Comparison of ENCODE assay signal across 19 cellular contexts in the genomic region with DNA sequence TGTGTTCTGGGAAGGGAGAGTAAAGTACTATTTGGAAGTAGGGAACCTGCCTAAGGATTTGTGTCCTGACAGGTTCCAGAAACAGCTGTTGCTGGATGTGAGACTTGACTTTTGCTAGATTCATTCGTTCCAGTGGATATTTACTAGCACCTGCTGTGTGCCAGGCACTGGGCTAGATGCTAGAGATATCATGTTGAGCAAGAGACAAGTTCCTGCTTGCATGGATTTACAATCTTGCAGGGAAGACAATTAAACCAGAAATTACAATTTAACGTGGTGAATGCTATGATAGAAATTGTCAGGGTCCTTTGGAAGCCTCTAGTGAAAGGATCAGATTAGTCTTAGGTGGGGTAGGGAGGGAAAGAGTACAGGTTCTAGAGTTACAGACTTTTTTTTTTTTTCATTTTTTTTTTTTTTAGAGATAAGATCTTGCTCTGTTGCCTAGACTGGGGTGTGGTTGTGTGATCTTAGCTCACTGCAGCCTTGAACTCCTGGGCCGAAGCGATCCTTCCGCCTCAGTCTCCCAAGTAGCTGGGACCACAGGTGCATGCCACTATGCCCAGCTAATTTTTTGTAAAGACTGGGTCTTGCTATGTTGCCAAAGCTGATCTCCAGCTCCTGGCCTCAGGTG. TPM values are rescaled to one million over a fixed set of nuclear protein-coding genes. Genes with fewer than 3 reads are reported as not detected.
DNase-seq lines count a peak whose midpoint lies in the region; ATAC-seq and TF ChIP-seq lines count a peak whose summit lies in the region.
"Had no signal": no experiment of that assay in that cellular context is flagged by ENCODE, and none has a peak within 500 bp of the region (broad histone marks: within the 10 kb centered on the region; RNA-seq: fewer than 3 reads in every experiment).

No MANE protein-coding gene starts in this region.

- H2AFZ ChIP-seq in HCT116 (ENCODE audit: low read depth, low read length, poor library complexity, severe bottlenecking): no peak overlapping the region

- H3K4me3 ChIP-seq in HCT116 (replicated peaks in 1 of 2; ENCODE audit: low read depth in 1 of 2, low read length in 2 of 2): no peak overlapping the region
- H3K4me3 ChIP-seq: ascending aorta, testis had no signal

- no peaks in the 10 kb centered on the region for H3K27me3 ChIP-seq in HCT116 (ENCODE audit: insufficient read depth, low read length)
- H3K27me3 ChIP-seq: ascending aorta, testis had no signal

- H3K36me3 ChIP-seq in HCT116 (ENCODE audit: control insufficient read depth in 1 of 2, insufficient read depth in 2 of 2, low read length in 2 of 2): no peaks in the 10 kb centered on the region; a peak in 1 of 4 replicates
- H3K36me3 ChIP-seq: ascending aorta had no signal

- BruUV-seq in HCT116 (replicated peaks; lab: Mats Ljungman, UMichigan): no TSS peak

- DNase-seq in HCT116 (ENCODE audit: low read depth, low spot score) (no peak), SK-N-DZ (ENCODE audit: low spot score) (peak; percentile 6), left colon (peak in 1 of 2 donors; percentile 18), NCI-H1436 (lab: John Stamatoyannopoulos, UW) (no peak)
- DNase-seq: activated CD4-positive, alpha-beta memory T cell treated with anti-CD3 and anti-CD28 coated beads for 36 hours; activated naive CD4-positive, alpha-beta T cell treated with anti-CD3 and anti-CD28 coated beads for 36 hours; activated T-cell treated with anti-CD3 and anti-CD28 coated beads, Interleukin-2, amount 50 U/mL, for 24 hours; Caco-2; effector memory CD8-positive, alpha-beta T cell; head of caudate nucleus; MM.1S; NCI-H187 treated with DMSO at 0.1 percent for 48 hours; retina; stimulated activated CD4-positive, alpha-beta T cell treated with anti-CD3 and anti-CD28 coated beads, Interleukin-15, amount 100 ng/mL, for 24 hours; testis had no signal

- no peak overlapping the region for H3K9ac ChIP-seq in HCT116 (ENCODE audit: low read length)

- 0 out of 2 replicates have a peak overlapping the region, but pooled peaks have one; percentile 0 for H3K4me2 ChIP-seq in HCT116 (ENCODE audit: low read length)

- intact Hi-C loops in HCT116 (cut with micrococcal nuclease): no loop called here
- intact Hi-C loops in left colon (cut with DNase I, micrococcal nuclease): no loop called here

- ATAC-seq in HCT116: no peak; the same call in 1 of the 2 replicates
- peak; percentile 77 for ATAC-seq in left colon
- no peak for ATAC-seq in GM21723 (IDR thresholded peaks at IDR 0.05; ENCODE audit: unreplicated experiment)
- ATAC-seq in HG03108 (IDR thresholded peaks at IDR 0.05; ENCODE audit: unreplicated experiment): no peak
- ATAC-seq: effector memory CD8-positive, alpha-beta T cell had no signal

- H3K79me2 ChIP-seq in HCT116 (ENCODE audit: insufficient read depth, low read length): peaks cover 92% of the 10 kb centered on the region

- no peaks in the 10 kb centered on the region for H3K9me2 ChIP-seq in HCT116 (ENCODE audit: insufficient read depth)

- H3K27ac ChIP-seq in C4-2B: peak overlapping the region; percentile 60
- H3K27ac ChIP-seq in HCT116 (ENCODE audit: low read depth, low read length): peak overlapping the region; percentile 32; the same call in 1 of the 2 replicates
- H3K27ac ChIP-seq: ascending aorta, testis had no signal

- peaks cover 27 to 29% of the 10 kb centered on the region in 2 experiments for H3K4me1 ChIP-seq in HCT116 (ENCODE audit: control insufficient read depth in 1 of 2, insufficient read depth in 2 of 2, low read length in 2 of 2)
- H3K4me1 ChIP-seq: ascending aorta, testis had no signal

- TF ChIP-seq CTCF in C4-2B (conservative IDR thresholded peaks at IDR 0.05) (no peak), HCT116 (IDR thresholded peaks at IDR 0.05 in 2 of 3, conservative IDR thresholded peaks at IDR 0.05 in 1 of 3; ENCODE audit: borderline replicate concordance in 1 of 3, insufficient read depth in 1 of 3, low read depth in 2 of 3, low read length in 2 of 3) (no peak)

- RAD21 ChIA-PET in HCT116 (lab: Charles Lee; ENCODE audit: low non-redundant PET in 1 of 2, low total read pairs in 2 of 2, uncharacterized antibody in 2 of 2, unreplicated experiment in 2 of 2): no interaction called here

- TF ChIP-seq RAD21 in HCT116 (IDR thresholded peaks at IDR 0.05; ENCODE audit: low read depth): no peak

- H4K20me1 ChIP-seq in HCT116 (ENCODE audit: insufficient read depth): peaks cover 3% of the 10 kb centered on the region; the same call in 1 of the 2 replicates

- POLR2A ChIA-PET in HCT116 (lab: Charles Lee): no interaction called here

- H3K9me3 ChIP-seq in HCT116 (ENCODE audit: control insufficient read depth in 1 of 2, insufficient read depth in 1 of 2, low read depth in 1 of 2, low read length in 2 of 2): no peaks in the 10 kb centered on the region
- H3K9me3 ChIP-seq: ascending aorta, Caco-2, testis had no signal

- CTCF ChIA-PET in HCT116 (lab: Charles Lee): no interaction called here

- TF ChIP-seq POLR2A in HCT116 (IDR thresholded peaks at IDR 0.05; ENCODE audit: borderline replicate concordance, extremely low read depth, insufficient read depth, insufficient read length): no peak

TF ChIP-seq in HCT116, 20 proteins besides CTCF, POLR2A, EP300 and RAD21 (continues in another document):
- TF ChIP-seq, protein P1, sequence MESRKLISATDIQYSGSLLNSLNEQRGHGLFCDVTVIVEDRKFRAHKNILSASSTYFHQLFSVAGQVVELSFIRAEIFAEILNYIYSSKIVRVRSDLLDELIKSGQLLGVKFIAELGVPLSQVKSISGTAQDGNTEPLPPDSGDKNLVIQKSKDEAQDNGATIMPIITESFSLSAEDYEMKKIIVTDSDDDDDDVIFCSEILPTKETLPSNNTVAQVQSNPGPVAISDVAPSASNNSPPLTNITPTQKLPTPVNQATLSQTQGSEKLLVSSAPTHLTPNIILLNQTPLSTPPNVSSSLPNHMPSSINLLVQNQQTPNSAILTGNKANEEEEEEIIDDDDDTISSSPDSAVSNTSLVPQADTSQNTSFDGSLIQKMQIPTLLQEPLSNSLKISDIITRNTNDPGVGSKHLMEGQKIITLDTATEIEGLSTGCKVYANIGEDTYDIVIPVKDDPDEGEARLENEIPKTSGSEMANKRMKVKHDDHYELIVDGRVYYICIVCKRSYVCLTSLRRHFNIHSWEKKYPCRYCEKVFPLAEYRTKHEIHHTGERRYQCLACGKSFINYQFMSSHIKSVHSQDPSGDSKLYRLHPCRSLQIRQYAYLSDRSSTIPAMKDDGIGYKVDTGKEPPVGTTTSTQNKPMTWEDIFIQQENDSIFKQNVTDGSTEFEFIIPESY (IDR thresholded peaks at IDR 0.05; ENCODE audit: extremely low read depth, insufficient replicate concordance, low read length): no peak
- TF ChIP-seq POLR2AphosphoS5 (IDR thresholded peaks at IDR 0.05; ENCODE audit: low read depth, low read length): no peak
- TF ChIP-seq ZFX (IDR thresholded peaks at IDR 0.05): no peak
- TF ChIP-seq SP1 (IDR thresholded peaks at IDR 0.05; ENCODE audit: low read depth): no peak
- no peak for TF ChIP-seq ZNF274 (IDR thresholded peaks at IDR 0.05; ENCODE audit: low read depth, low read length)
- TF ChIP-seq SIN3A (IDR thresholded peaks at IDR 0.05; ENCODE audit: low read depth): no peak
- no peak for TF ChIP-seq CEBPB (IDR thresholded peaks at IDR 0.05; ENCODE audit: low read depth)
- no peak for TF ChIP-seq MAX (IDR thresholded peaks at IDR 0.05)
- no peak for TF ChIP-seq ATF3 (IDR thresholded peaks at IDR 0.05)
- TF ChIP-seq SRF (IDR thresholded peaks at IDR 0.05; ENCODE audit: low read depth): no peak
- TF ChIP-seq, protein P2, sequence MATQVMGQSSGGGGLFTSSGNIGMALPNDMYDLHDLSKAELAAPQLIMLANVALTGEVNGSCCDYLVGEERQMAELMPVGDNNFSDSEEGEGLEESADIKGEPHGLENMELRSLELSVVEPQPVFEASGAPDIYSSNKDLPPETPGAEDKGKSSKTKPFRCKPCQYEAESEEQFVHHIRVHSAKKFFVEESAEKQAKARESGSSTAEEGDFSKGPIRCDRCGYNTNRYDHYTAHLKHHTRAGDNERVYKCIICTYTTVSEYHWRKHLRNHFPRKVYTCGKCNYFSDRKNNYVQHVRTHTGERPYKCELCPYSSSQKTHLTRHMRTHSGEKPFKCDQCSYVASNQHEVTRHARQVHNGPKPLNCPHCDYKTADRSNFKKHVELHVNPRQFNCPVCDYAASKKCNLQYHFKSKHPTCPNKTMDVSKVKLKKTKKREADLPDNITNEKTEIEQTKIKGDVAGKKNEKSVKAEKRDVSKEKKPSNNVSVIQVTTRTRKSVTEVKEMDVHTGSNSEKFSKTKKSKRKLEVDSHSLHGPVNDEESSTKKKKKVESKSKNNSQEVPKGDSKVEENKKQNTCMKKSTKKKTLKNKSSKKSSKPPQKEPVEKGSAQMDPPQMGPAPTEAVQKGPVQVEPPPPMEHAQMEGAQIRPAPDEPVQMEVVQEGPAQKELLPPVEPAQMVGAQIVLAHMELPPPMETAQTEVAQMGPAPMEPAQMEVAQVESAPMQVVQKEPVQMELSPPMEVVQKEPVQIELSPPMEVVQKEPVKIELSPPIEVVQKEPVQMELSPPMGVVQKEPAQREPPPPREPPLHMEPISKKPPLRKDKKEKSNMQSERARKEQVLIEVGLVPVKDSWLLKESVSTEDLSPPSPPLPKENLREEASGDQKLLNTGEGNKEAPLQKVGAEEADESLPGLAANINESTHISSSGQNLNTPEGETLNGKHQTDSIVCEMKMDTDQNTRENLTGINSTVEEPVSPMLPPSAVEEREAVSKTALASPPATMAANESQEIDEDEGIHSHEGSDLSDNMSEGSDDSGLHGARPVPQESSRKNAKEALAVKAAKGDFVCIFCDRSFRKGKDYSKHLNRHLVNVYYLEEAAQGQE (IDR thresholded peaks at IDR 0.05; ENCODE audit: low read depth): no peak
- no peak for TF ChIP-seq CBX3 (IDR thresholded peaks at IDR 0.05; ENCODE audit: low read depth)
- TF ChIP-seq EZH2 (IDR thresholded peaks at IDR 0.05): no peak
- TF ChIP-seq JUND (IDR thresholded peaks at IDR 0.05): no peak

RNA-seq across cellular contexts. Expression of gene SPATS2, which starts 36.7 kb away (rescaled TPM):
- total RNA-seq in HCT116 (2021; ENCODE audit: unreplicated experiment): 74.2 TPM
- polyA plus RNA-seq in HCT116 (2012): 47.6 and 54.1 TPM in 2 replicates
- polyA plus RNA-seq in SK-N-DZ (2014; cell fraction: cytosol; rRNA removed): 29.1 and 34.5 TPM in 2 replicates
- 14.8 and 27.8 TPM in 2 replicates for polyA plus RNA-seq in SK-N-DZ (2014; cell fraction: nucleus; rRNA removed)
- 10 to 100 TPM; 15.5 to 18.9 TPM for total RNA-seq in left colon

RNA-seq across cellular contexts. Expression of gene DNAJC22, which starts 57.3 kb away (rescaled TPM):
- total RNA-seq in HCT116 (2021; ENCODE audit: unreplicated experiment) (27.7 TPM), left colon (10 to 100 TPM; 40.2 to 45.6 TPM)
- polyA plus RNA-seq in HCT116 (2012): 9.8 and 12.1 TPM in 2 replicates
- polyA plus RNA-seq in SK-N-DZ (2014; cell fraction: cytosol; rRNA removed): 2.2 and 2.4 TPM in 2 replicates
- polyA plus RNA-seq in SK-N-DZ (2014; cell fraction: nucleus; rRNA removed): 2.3 and 2.4 TPM in 2 replicates
- total RNA-seq: activated naive CD4-positive, alpha-beta T cell treated with anti-CD3 and anti-CD28 coated beads for 36 hours; ascending aorta had no signal
